ENCODE assay signal across 1 cellular context in genomic region chr5:180820788-180821321, GRCh38.
TF ChIP-seq lines count a peak whose summit lies in the region.

No MANE protein-coding gene starts in this region.

TF ChIP-seq in GM12878, 131 proteins besides CTCF, POLR2A, EP300 and RAD21 (continued from another document):
- TF ChIP-seq YY1 (IDR thresholded peaks at IDR 0.05; ENCODE audit: low read depth, low read length) (no peak), TCF3 (IDR thresholded peaks at IDR 0.05; ENCODE audit: borderline replicate concordance, insufficient read depth, low read depth, low read length) (peak; percentile 98), ZNF687 (IDR thresholded peaks at IDR 0.05) (no peak), RBBP5 (conservative IDR thresholded peaks at IDR 0.05) (no peak), IKZF2 (IDR thresholded peaks at IDR 0.05) (peak; percentile 64 to 72; a peak in 3 of 4 replicates), NFXL1 (IDR thresholded peaks at IDR 0.05; ENCODE audit: borderline replicate concordance) (no peak), SKIL (IDR thresholded peaks at IDR 0.05; ENCODE audit: low read depth, poor library complexity, severe bottlenecking) (peak; percentile 19), TBL1XR1 (IDR thresholded peaks at IDR 0.05; ENCODE audit: low read depth, low read length) (no peak), WRNIP1 (IDR thresholded peaks at IDR 0.05; ENCODE audit: borderline replicate concordance, low read depth, low read length) (no peak), RAD51 (IDR thresholded peaks at IDR 0.05) (peak; percentile 41; the same call in 1 of the 2 replicates), TARDBP (IDR thresholded peaks at IDR 0.05; ENCODE audit: borderline replicate concordance) (no peak)
